In the genomic region with DNA sequence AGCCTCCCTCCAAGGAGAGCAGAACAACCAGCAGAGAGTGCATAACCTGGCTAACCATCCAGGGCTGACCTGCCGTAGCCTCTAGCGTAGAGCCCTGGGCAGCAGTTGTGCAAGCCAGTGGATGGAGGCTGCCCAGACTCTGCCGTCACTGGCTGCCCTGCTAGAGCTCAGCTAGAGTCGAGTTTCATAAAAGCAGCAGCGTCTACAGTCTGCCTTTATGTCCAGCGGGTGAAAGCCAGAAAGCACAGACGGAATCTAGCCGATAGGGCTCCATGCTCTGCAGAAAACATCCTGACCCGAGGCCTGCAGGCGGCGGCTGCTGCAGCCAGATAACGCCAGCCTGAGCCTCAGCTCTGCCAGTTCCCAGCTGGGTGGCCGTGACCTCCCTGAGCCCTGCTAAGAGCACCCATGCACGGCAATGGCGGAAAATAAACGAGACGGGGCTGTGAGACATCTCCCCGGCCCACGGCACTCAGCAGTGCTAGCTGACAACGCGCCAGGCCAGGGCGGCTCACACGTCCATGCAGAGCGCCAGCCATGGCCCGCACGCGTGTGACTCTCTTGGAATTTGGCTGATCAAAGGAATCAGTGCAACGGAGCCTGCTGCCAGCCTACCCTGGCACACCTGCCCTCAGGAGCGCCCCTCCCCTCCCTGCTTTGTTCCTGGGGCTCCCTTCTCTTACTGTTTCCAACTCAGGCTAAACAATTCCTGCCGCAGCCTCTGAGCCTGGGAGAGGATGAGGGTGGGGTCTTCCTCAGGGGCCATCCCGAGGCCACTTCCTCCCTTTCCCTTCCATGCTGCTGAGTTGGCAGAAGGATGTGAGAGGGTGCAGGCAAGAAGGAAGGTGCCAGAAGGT, we compare ENCODE assay signal across 1 cellular context.
TF ChIP-seq lines count a peak whose summit lies in the region.

No MANE protein-coding gene starts in this region.

TF ChIP-seq in GM23338, 12 proteins besides CTCF, POLR2A, EP300 and RAD21 (continued from another document):
- TF ChIP-seq, protein P1, sequence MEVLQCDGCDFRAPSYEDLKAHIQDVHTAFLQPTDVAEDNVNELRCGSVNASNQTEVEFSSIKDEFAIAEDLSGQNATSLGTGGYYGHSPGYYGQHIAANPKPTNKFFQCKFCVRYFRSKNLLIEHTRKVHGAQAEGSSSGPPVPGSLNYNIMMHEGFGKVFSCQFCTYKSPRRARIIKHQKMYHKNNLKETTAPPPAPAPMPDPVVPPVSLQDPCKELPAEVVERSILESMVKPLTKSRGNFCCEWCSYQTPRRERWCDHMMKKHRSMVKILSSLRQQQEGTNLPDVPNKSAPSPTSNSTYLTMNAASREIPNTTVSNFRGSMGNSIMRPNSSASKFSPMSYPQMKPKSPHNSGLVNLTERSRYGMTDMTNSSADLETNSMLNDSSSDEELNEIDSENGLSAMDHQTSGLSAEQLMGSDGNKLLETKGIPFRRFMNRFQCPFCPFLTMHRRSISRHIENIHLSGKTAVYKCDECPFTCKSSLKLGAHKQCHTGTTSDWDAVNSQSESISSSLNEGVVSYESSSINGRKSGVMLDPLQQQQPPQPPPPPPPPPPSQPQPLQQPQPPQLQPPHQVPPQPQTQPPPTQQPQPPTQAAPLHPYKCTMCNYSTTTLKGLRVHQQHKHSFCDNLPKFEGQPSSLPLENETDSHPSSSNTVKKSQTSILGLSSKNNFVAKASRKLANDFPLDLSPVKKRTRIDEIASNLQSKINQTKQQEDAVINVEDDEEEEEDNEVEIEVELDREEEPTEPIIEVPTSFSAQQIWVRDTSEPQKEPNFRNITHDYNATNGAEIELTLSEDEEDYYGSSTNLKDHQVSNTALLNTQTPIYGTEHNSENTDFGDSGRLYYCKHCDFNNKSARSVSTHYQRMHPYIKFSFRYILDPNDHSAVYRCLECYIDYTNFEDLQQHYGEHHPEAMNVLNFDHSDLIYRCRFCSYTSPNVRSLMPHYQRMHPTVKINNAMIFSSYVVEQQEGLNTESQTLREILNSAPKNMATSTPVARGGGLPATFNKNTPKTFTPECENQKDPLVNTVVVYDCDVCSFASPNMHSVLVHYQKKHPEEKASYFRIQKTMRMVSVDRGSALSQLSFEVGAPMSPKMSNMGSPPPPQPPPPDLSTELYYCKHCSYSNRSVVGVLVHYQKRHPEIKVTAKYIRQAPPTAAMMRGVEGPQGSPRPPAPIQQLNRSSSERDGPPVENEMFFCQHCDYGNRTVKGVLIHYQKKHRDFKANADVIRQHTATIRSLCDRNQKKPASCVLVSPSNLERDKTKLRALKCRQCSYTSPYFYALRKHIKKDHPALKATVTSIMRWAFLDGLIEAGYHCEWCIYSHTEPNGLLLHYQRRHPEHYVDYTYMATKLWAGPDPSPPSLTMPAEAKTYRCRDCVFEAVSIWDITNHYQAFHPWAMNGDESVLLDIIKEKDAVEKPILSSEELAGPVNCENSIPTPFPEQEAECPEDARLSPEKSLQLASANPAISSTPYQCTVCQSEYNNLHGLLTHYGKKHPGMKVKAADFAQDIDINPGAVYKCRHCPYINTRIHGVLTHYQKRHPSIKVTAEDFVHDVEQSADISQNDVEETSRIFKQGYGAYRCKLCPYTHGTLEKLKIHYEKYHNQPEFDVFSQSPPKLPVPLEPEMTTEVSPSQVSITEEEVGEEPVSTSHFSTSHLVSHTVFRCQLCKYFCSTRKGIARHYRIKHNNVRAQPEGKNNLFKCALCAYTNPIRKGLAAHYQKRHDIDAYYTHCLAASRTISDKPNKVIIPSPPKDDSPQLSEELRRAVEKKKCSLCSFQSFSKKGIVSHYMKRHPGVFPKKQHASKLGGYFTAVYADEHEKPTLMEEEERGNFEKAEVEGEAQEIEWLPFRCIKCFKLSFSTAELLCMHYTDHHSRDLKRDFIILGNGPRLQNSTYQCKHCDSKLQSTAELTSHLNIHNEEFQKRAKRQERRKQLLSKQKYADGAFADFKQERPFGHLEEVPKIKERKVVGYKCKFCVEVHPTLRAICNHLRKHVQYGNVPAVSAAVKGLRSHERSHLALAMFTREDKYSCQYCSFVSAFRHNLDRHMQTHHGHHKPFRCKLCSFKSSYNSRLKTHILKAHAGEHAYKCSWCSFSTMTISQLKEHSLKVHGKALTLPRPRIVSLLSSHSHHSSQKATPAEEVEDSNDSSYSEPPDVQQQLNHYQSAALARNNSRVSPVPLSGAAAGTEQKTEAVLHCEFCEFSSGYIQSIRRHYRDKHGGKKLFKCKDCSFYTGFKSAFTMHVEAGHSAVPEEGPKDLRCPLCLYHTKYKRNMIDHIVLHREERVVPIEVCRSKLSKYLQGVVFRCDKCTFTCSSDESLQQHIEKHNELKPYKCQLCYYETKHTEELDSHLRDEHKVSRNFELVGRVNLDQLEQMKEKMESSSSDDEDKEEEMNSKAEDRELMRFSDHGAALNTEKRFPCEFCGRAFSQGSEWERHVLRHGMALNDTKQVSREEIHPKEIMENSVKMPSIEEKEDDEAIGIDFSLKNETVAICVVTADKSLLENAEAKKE (CRISPR knock-in tag; IDR thresholded peaks at IDR 0.05): no peak
- TF ChIP-seq EZH2phosphoT487 (IDR thresholded peaks at IDR 0.05; ENCODE audit: unreplicated experiment) (no peak), ZNF331 (CRISPR knock-in tag; IDR thresholded peaks at IDR 0.05; ENCODE audit: low read depth) (no peak), CREB1 (CRISPR knock-in tag; IDR thresholded peaks at IDR 0.05; ENCODE audit: low read depth) (no peak), ZNF114 (CRISPR knock-in tag; IDR thresholded peaks at IDR 0.05) (no peak)
- TF ChIP-seq, protein P2, sequence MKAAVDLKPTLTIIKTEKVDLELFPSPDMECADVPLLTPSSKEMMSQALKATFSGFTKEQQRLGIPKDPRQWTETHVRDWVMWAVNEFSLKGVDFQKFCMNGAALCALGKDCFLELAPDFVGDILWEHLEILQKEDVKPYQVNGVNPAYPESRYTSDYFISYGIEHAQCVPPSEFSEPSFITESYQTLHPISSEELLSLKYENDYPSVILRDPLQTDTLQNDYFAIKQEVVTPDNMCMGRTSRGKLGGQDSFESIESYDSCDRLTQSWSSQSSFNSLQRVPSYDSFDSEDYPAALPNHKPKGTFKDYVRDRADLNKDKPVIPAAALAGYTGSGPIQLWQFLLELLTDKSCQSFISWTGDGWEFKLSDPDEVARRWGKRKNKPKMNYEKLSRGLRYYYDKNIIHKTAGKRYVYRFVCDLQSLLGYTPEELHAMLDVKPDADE (IDR thresholded peaks at IDR 0.05): no peak
